In genomic region chr17:28370035-28370743, GRCh38 we compare ENCODE assay signal across 1 cellular context.
TF ChIP-seq lines count a peak whose summit lies in the region.

Gene VTN (minus strand): TSS chr17:28370307. CDS start chr17:28370203, 104 bp downstream.

TF ChIP-seq in HepG2, 621 proteins besides CTCF, POLR2A, EP300 and RAD21 (continued from another document and continues in another):
- no peak for TF ChIP-seq GABPA (IDR thresholded peaks at IDR 0.05; ENCODE audit: low read depth, low read length)
- peak; percentile 58; the same call in 1 of the 2 replicates for TF ChIP-seq GABPA (CRISPR knock-in tag; IDR thresholded peaks at IDR 0.05; ENCODE audit: low read depth)
- no peak for TF ChIP-seq ZBTB40 (IDR thresholded peaks at IDR 0.05)
- peak; percentile 45; the same call in 1 of the 2 replicates for TF ChIP-seq ZBTB40 (CRISPR knock-in tag; IDR thresholded peaks at IDR 0.05)
- TF ChIP-seq KDM3A (CRISPR knock-in tag; IDR thresholded peaks at IDR 0.05; ENCODE audit: low read depth): no peak
- TF ChIP-seq FOXK1 (CRISPR knock-in tag; IDR thresholded peaks at IDR 0.05; ENCODE audit: borderline replicate concordance, low read depth): peak; percentile 88
- no peak for TF ChIP-seq HCFC1 (IDR thresholded peaks at IDR 0.05; ENCODE audit: low read depth, low read length)
- no peak for TF ChIP-seq ZNF724P (CRISPR knock-in tag; IDR thresholded peaks at IDR 0.05; ENCODE audit: borderline replicate concordance)
- peak; percentile 51; the same call in 1 of the 2 replicates for TF ChIP-seq FOSL1 (CRISPR knock-in tag; IDR thresholded peaks at IDR 0.05; ENCODE audit: borderline replicate concordance)
- TF ChIP-seq MIXL1 (CRISPR knock-in tag; IDR thresholded peaks at IDR 0.05): peak; percentile 80; the same call in 1 of the 2 replicates
- peak; percentile 71; the same call in 1 of the 2 replicates for TF ChIP-seq ZNF292 (CRISPR knock-in tag; IDR thresholded peaks at IDR 0.05; ENCODE audit: borderline replicate concordance, low read depth)
- peak; percentile 83 for TF ChIP-seq ZNF263 (CRISPR knock-in tag; IDR thresholded peaks at IDR 0.05)
- peak; percentile 63 for TF ChIP-seq LCORL (IDR thresholded peaks at IDR 0.05)
- peak; percentile 97 for TF ChIP-seq LCORL (CRISPR knock-in tag; IDR thresholded peaks at IDR 0.05)
- TF ChIP-seq ZNF766 (CRISPR knock-in tag; IDR thresholded peaks at IDR 0.05; ENCODE audit: borderline replicate concordance): 0 out of 2 replicates have a peak, but pooled peaks have one; percentile 45
- TF ChIP-seq SNAI1 (CRISPR knock-in tag; IDR thresholded peaks at IDR 0.05; ENCODE audit: borderline replicate concordance): no peak
- no peak for TF ChIP-seq ZNF678 (CRISPR knock-in tag; IDR thresholded peaks at IDR 0.05)
- TF ChIP-seq TEF (CRISPR knock-in tag; IDR thresholded peaks at IDR 0.05): no peak
- TF ChIP-seq CEBPB (IDR thresholded peaks at IDR 0.05; ENCODE audit: borderline replicate concordance, low read depth, low read length): peak; percentile 91
- no peak for TF ChIP-seq ZNF546 (CRISPR knock-in tag; conservative IDR thresholded peaks at IDR 0.05)
- TF ChIP-seq GTF2F1 (IDR thresholded peaks at IDR 0.05; ENCODE audit: low read length): no peak
- TF ChIP-seq ZNF703 (CRISPR knock-in tag; IDR thresholded peaks at IDR 0.05; ENCODE audit: borderline replicate concordance): no peak; the same call in 1 of the 2 replicates
- peak; percentile 57 for TF ChIP-seq ZNF143 (CRISPR knock-in tag; IDR thresholded peaks at IDR 0.05)
- TF ChIP-seq HMGA1 (CRISPR knock-in tag; conservative IDR thresholded peaks at IDR 0.05): no peak
- peak; percentile 46 for TF ChIP-seq ZNF501 (CRISPR knock-in tag; IDR thresholded peaks at IDR 0.05)
- no peak for TF ChIP-seq ZNF570 (CRISPR knock-in tag; IDR thresholded peaks at IDR 0.05; ENCODE audit: borderline replicate concordance)
- no peak for TF ChIP-seq PHF20 (CRISPR knock-in tag; IDR thresholded peaks at IDR 0.05)
- 0 out of 2 replicates have a peak, but pooled peaks have one; percentile 67 for TF ChIP-seq SP140L (CRISPR knock-in tag; IDR thresholded peaks at IDR 0.05; ENCODE audit: borderline replicate concordance)
- TF ChIP-seq HMG20B (CRISPR knock-in tag; conservative IDR thresholded peaks at IDR 0.05): peak; percentile 95
- peak; percentile 70; the same call in 1 of the 2 replicates for TF ChIP-seq DR1 (CRISPR knock-in tag; IDR thresholded peaks at IDR 0.05)
- TF ChIP-seq ZBTB7A (CRISPR knock-in tag; IDR thresholded peaks at IDR 0.05): peak; percentile 64; the same call in 1 of the 2 replicates
- TF ChIP-seq HOXA5 (CRISPR knock-in tag; IDR thresholded peaks at IDR 0.05): peak; percentile 77
- TF ChIP-seq IRF1 (CRISPR knock-in tag; IDR thresholded peaks at IDR 0.05; ENCODE audit: low read depth): no peak
- peak; percentile 87 for TF ChIP-seq ISL2 (CRISPR knock-in tag; IDR thresholded peaks at IDR 0.05)
- no peak for TF ChIP-seq IKZF1 (IDR thresholded peaks at IDR 0.05)
- no peak; the same call in 1 of the 2 replicates for TF ChIP-seq POGZ (CRISPR knock-in tag; IDR thresholded peaks at IDR 0.05)
- TF ChIP-seq ZFAT (CRISPR knock-in tag; conservative IDR thresholded peaks at IDR 0.05): no peak
- TF ChIP-seq ZNF484 (CRISPR knock-in tag; IDR thresholded peaks at IDR 0.05; ENCODE audit: borderline replicate concordance, low read depth): no peak
- peak; percentile 81 for TF ChIP-seq THAP11 (CRISPR knock-in tag; IDR thresholded peaks at IDR 0.05)
- no peak for TF ChIP-seq XBP1 (CRISPR knock-in tag; IDR thresholded peaks at IDR 0.05)
- TF ChIP-seq ZNF710 (CRISPR knock-in tag; IDR thresholded peaks at IDR 0.05; ENCODE audit: borderline replicate concordance): peak; percentile 94; the same call in 1 of the 2 replicates
- TF ChIP-seq NFKBIZ (CRISPR knock-in tag; IDR thresholded peaks at IDR 0.05): peak; percentile 86; the same call in 1 of the 2 replicates
- TF ChIP-seq MLXIP (CRISPR knock-in tag; IDR thresholded peaks at IDR 0.05; ENCODE audit: borderline replicate concordance): no peak
- TF ChIP-seq TAF15 (IDR thresholded peaks at IDR 0.05; ENCODE audit: low read depth, low read length, poor library complexity, severe bottlenecking): no peak
- TF ChIP-seq HNRNPLL (IDR thresholded peaks at IDR 0.05; ENCODE audit: low read depth, low read length, poor library complexity, severe bottlenecking): peak; percentile 62
- TF ChIP-seq ZBTB8A (CRISPR knock-in tag; IDR thresholded peaks at IDR 0.05; ENCODE audit: borderline replicate concordance, low read depth): no peak
- peak; percentile 38; the same call in 1 of the 2 replicates for TF ChIP-seq YEATS2 (CRISPR knock-in tag; IDR thresholded peaks at IDR 0.05; ENCODE audit: borderline replicate concordance)
- TF ChIP-seq TMF1 (CRISPR knock-in tag; IDR thresholded peaks at IDR 0.05; ENCODE audit: low read depth): peak; percentile 11; the same call in 1 of the 2 replicates
- TF ChIP-seq IRF2 (CRISPR knock-in tag; IDR thresholded peaks at IDR 0.05): peak; percentile 83
- no peak for TF ChIP-seq SNAPC5 (CRISPR knock-in tag; IDR thresholded peaks at IDR 0.05; ENCODE audit: borderline replicate concordance)
- TF ChIP-seq ZNF280D (CRISPR knock-in tag; IDR thresholded peaks at IDR 0.05): no peak
- peak; percentile 95 for TF ChIP-seq BRD4 (CRISPR knock-in tag; IDR thresholded peaks at IDR 0.05)
